Comparison of ENCODE assay signal across 8 cellular contexts in the genomic region with DNA sequence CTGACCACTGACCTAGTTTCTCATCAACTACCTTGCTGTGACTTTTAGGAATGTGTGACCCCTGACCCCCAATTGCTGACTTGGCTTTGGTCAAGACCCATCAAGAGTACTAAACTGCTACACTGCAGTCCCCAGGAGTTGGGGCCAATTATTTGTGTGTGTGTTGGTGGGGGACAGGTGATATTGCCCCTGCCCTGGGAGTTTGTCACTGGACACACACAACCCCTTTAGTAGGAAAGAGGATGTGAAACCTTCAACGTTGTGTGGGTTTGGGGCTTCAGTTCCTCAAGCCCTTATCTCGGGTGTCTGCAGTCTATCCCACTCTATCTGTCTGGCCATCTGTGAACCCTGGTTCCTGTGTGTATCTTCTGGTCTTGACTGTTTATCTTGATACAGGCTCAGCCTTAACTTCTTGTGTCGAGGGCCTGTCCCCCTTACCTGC. TPM values are rescaled to one million over a fixed set of nuclear protein-coding genes. Genes with fewer than 3 reads are reported as not detected.
A peak's percentile ranks its signal among the peaks of the same experiment; 100 is the strongest.
DNase-seq lines count a peak whose midpoint lies in the region; ATAC-seq and TF ChIP-seq lines count a peak whose summit lies in the region.
"Had no signal": no experiment of that assay in that cellular context is flagged by ENCODE, and none has a peak within 500 bp of the region (broad histone marks: within the 10 kb centered on the region; RNA-seq: fewer than 3 reads in every experiment).

No MANE protein-coding gene starts in this region.

- intact Hi-C loops in psoas muscle (cut with DNase I): no loop called here

- H3K4me1 ChIP-seq in neutrophil (ENCODE audit: control insufficient read depth in 1 of 2, insufficient read depth in 1 of 2, low read depth in 1 of 2, low read length in 1 of 2) (peaks cover 61 to 62% of the 10 kb centered on the region in 2 experiments), psoas muscle (no peaks in the 10 kb centered on the region)

- H3K9me3 ChIP-seq in neutrophil (no peaks in the 10 kb centered on the region), psoas muscle (no peaks in the 10 kb centered on the region)

- peak; percentile 81 for ATAC-seq in GM18907 (IDR thresholded peaks at IDR 0.05; ENCODE audit: unreplicated experiment)
- ATAC-seq in HG02642 (IDR thresholded peaks at IDR 0.05; ENCODE audit: poor library complexity, unreplicated experiment): peak; percentile 81
- no peak for ATAC-seq in psoas muscle

- TF ChIP-seq CTCF in NB4 (IDR thresholded peaks at IDR 0.05; ENCODE audit: low read depth, low read length) (no peak), neutrophil (IDR thresholded peaks at IDR 0.05) (no peak), psoas muscle (IDR thresholded peaks at IDR 0.05) (no peak)

- H3K27me3 ChIP-seq in neutrophil: no peaks in the 10 kb centered on the region
- H3K27me3 ChIP-seq in psoas muscle (ENCODE audit: insufficient read depth in 3 of 3, low read length in 2 of 3): peaks cover 0 to 3% (median 0%) of the 10 kb centered on the region in 3 donors

- peaks cover 69% of the 10 kb centered on the region for H3K36me3 ChIP-seq in neutrophil
- H3K36me3 ChIP-seq in psoas muscle (ENCODE audit: insufficient read depth in 1 of 2, low read depth in 1 of 2): no peaks in the 10 kb centered on the region

- 50 to 81% (median 80%) methylated on average over 3 of the region's 3 CpGs for WGBS in psoas muscle, 3 donors

- peak overlapping the region; percentile 25 for H3K4me3 ChIP-seq in NB4 (ENCODE audit: low read depth, low read length)
- H3K4me3 ChIP-seq in neutrophil (ENCODE audit: low read depth in 1 of 2, low read length in 1 of 2): peak overlapping the region; percentile 71 to 93
- H3K4me3 ChIP-seq in psoas muscle: no peak overlapping the region

- DNase-seq in NB4 (ENCODE audit: low read depth): peak; percentile 85
- no peak for DNase-seq in NCI-H82 treated with DMSO at 0.1 percent for 48 hours (lab: John Stamatoyannopoulos, UW; ENCODE audit: unreplicated experiment)
- no peak for DNase-seq in psoas muscle
- DNase-seq in AG08396 (ENCODE audit: low spot score): no peak

- H3K27ac ChIP-seq in neutrophil: peak overlapping the region; percentile 99
- no peak overlapping the region for H3K27ac ChIP-seq in psoas muscle
- H3K27ac ChIP-seq: KMS-11 had no signal

- TF ChIP-seq POLR2A in NB4 (IDR thresholded peaks at IDR 0.05; ENCODE audit: extremely low read depth, insufficient read length): no peak

RNA-seq across cellular contexts. Expression of gene SASH3, which starts 6.5 kb away (rescaled TPM):
- 1 to 10 TPM; 1.8 to 2.5 (median 2.3) TPM for total RNA-seq in psoas muscle
- 1 to 10 TPM in 2 of 3 donors, under 1 TPM in 1; 0.58 to 2.2 (median 1.1) TPM for polyA plus RNA-seq in psoas muscle

RNA-seq across cellular contexts. Expression of gene XPNPEP2, which starts 47.5 kb away (rescaled TPM):
- under 1 TPM; 0.25 to 0.97 (median 0.49) TPM for total RNA-seq in psoas muscle
- under 1 TPM; 0.41 to 0.52 (median 0.43) TPM for polyA plus RNA-seq in psoas muscle

RNA-seq across cellular contexts. Expression of gene ZDHHC9, which starts 57.5 kb away (rescaled TPM):
- total RNA-seq in psoas muscle: 10 to 100 TPM; 13.8 to 30.3 (median 17.6) TPM
- 10 to 100 TPM in 2 of 3 donors, 1 to 10 TPM in 1; 8.7 to 32.7 (median 13.5) TPM for polyA plus RNA-seq in psoas muscle

Comparison
In these comparisons a context has a peak if more than half of its experiments do, and no peak if none do; other contexts are left out.
1. ATAC-seq: peak in GM18907 (single experiment) and HG02642 (single experiment); none in psoas muscle (0 of 4).